Comparison of ENCODE assay signal across 24 cellular contexts in genomic region chr3:62587169-62587568, GRCh38.
DNase-seq lines count a peak whose midpoint lies in the region; ATAC-seq and TF ChIP-seq lines count a peak whose summit lies in the region.
"Had no signal": no experiment of that assay in that cellular context is flagged by ENCODE, and none has a peak within 500 bp of the region (broad histone marks: within the 10 kb centered on the region; RNA-seq: fewer than 3 reads in every experiment).

No MANE protein-coding gene starts in this region.

- TF ChIP-seq CTCF in fibroblast of pulmonary artery (IDR thresholded peaks at IDR 0.05; ENCODE audit: low read length, missing control alignments) = no peak

- ATAC-seq in GM18520 (IDR thresholded peaks at IDR 0.05; ENCODE audit: unreplicated experiment) (no peak), GM21367 (IDR thresholded peaks at IDR 0.05; ENCODE audit: unreplicated experiment) (no peak)
- ATAC-seq: activated naive CD4-positive, alpha-beta T cell treated with anti-CD3 and anti-CD28 coated beads, Interleukin-2, amount 50 U/mL, for 72 hours; HepG2; naive thymus-derived CD8-positive, alpha-beta T cell had no signal

- H3K4me3 ChIP-seq in fibroblast of pulmonary artery (replicated peaks; ENCODE audit: low read depth, low read length) = no peak overlapping the region
- H3K4me3 ChIP-seq: esophagus squamous epithelium, hepatocyte, ovary, PC-9, SJSA1, thyroid gland had no signal

- peak; percentile 94 for DNase-seq in HT1080 (ENCODE audit: low read depth)
- peak; percentile 90 for DNase-seq in amniotic epithelial cell (ENCODE audit: low read depth)
- DNase-seq in fibroblast of pulmonary artery (ENCODE audit: low read depth) = peak; percentile 58
- no peak for DNase-seq in cerebellum (ENCODE audit: low spot score)
- DNase-seq in AG08396 (ENCODE audit: low spot score) = no peak
- DNase-seq: activated CD4-positive, CD25-positive, alpha-beta regulatory T cell; activated T-cell treated with anti-CD3 and anti-CD28 coated beads, Interleukin-2, amount 50 U/mL, for 48 hours; COR-L47; esophagus squamous epithelium; kidney; naive thymus-derived CD8-positive, alpha-beta T cell; NCI-H1417; NCI-H2171; ovary; PC-9; right cardiac atrium; stimulated activated naive CD4-positive, alpha-beta T cell; thyroid gland had no signal

Comparison
In these comparisons a context has a peak if more than half of its experiments do, and no peak if none do; other contexts are left out.
1. DNase-seq: peak in HT1080 (single experiment), amniotic epithelial cell (single experiment) and fibroblast of pulmonary artery (single experiment); none in cerebellum (single experiment) and AG08396 (single experiment).